ENCODE assay signal across 10 cellular contexts in genomic region chr21:31665397-31665796, GRCh38. TPM values are rescaled to one million over a fixed set of nuclear protein-coding genes. Genes with fewer than 3 reads are reported as not detected.
A peak's percentile ranks its signal among the peaks of the same experiment; 100 is the strongest.
DNase-seq lines count a peak whose midpoint lies in the region; ATAC-seq, FAIRE-seq and TF ChIP-seq lines count a peak whose summit lies in the region.
"Had no signal": no experiment of that assay in that cellular context is flagged by ENCODE, and none has a peak within 500 bp of the region (broad histone marks: within the 10 kb centered on the region; RNA-seq: fewer than 3 reads in every experiment).

No MANE protein-coding gene starts in this region.

- H3K27me3 ChIP-seq in GM23338 (ENCODE audit: insufficient read depth), result no peaks in the 10 kb centered on the region
- no peaks in the 10 kb centered on the region for H3K27me3 ChIP-seq in K562 (ENCODE audit: control insufficient read depth in 2 of 2, insufficient read depth in 2 of 2, low read length in 2 of 2)
- H3K27me3 ChIP-seq: SJSA1 had no signal

- H3K27ac Mint-ChIP-seq in GM23338 (no peak overlapping the region), neural crest cell (ENCODE audit: unreplicated experiment) (no peak overlapping the region)

- H3K9me3 ChIP-seq in K562 (replicated peaks; ENCODE audit: control insufficient read depth, insufficient read depth, low read depth, low read length), result no peaks in the 10 kb centered on the region
- H3K9me3 ChIP-seq: SJSA1 had no signal

- POLR2A ChIA-PET in RWPE1 (lab: Yijun Ruan, JAX; ENCODE audit: low non-redundant PET) (no interaction called here), K562 (lab: Yijun Ruan, JAX) (interaction anchor here (0.6 to 1.7 kb wide), 4 partner anchors 8 to 250 kb away, joined by 3 to 6 read pairs (median 3); no protein-coding TSS in a partner anchor)

- TF ChIP-seq POLR2A in K562 (conservative IDR thresholded peaks at IDR 0.05) (no peak), lower leg skin (IDR thresholded peaks at IDR 0.05) (no peak)

- H3K4me3 Mint-ChIP-seq in GM23338, result no peak overlapping the region
- peak overlapping the region; percentile 47 for H3K4me3 Mint-ChIP-seq in neural crest cell

- H4K20me1 ChIP-seq in GM23338 (replicated peaks; ENCODE audit: insufficient read depth) (peaks cover 31% of the 10 kb centered on the region), K562 (replicated peaks; ENCODE audit: control insufficient read depth, insufficient read depth, low read length) (peaks cover 17% of the 10 kb centered on the region; the same call in 1 of the 2 replicates)

- no peaks in the 10 kb centered on the region for H3K9me3 Mint-ChIP-seq in GM23338
- no peaks in the 10 kb centered on the region for H3K9me3 Mint-ChIP-seq in neural crest cell

- H3K4me1 Mint-ChIP-seq in GM23338 (peaks cover 60% of the 10 kb centered on the region), neural crest cell (peaks cover 42% of the 10 kb centered on the region)

- ATAC-seq in GM23338 (peak; percentile 39), K562 (peak; percentile 11; the same call in 2 of the 3 replicates), GM19395 (IDR thresholded peaks at IDR 0.05; ENCODE audit: unreplicated experiment) (no peak)
- ATAC-seq: HCT116 had no signal

- H3K36me3 ChIP-seq in GM23338 (ENCODE audit: insufficient read depth) (peaks cover 20% of the 10 kb centered on the region; the same call in 1 of the 2 replicates), K562 (ENCODE audit: control insufficient read depth, insufficient read depth, low read length) (peaks cover 90% of the 10 kb centered on the region)

- FAIRE-seq in K562 (lab: Jason Lieb, UNC), result no peak

- CTCF ChIA-PET in RWPE1 (lab: Yijun Ruan, JAX) (no interaction called here), K562 (lab: Yijun Ruan, JAX; ENCODE audit: low intra/inter-chr PET ratio) (no interaction called here)

- H3K4me2 ChIP-seq in GM23338 (no peak overlapping the region), K562 (ENCODE audit: insufficient read depth, low read length) (no peak overlapping the region)

- in situ Hi-C loops in K562 (cut with MboI), result no loop called here

- no peaks in the 10 kb centered on the region for H3K9me2 ChIP-seq in GM23338 (ENCODE audit: insufficient read depth)

- peak overlapping the region in 1 of 2 experiments; percentile 74; a peak in 2 of 4 replicates for H3K9ac ChIP-seq in K562 (ENCODE audit: insufficient read depth in 1 of 2, low read depth in 2 of 2, low read length in 2 of 2)

- H3K79me2 ChIP-seq in GM23338 (replicated peaks; ENCODE audit: insufficient read depth) (peaks cover 58% of the 10 kb centered on the region), K562 (ENCODE audit: control insufficient read depth, insufficient read depth, low read length) (peaks cover 59% of the 10 kb centered on the region)

- DNase-seq in GM23338 (ENCODE audit: low spot score) (no peak), RWPE1 (ENCODE audit: low spot score) (no peak), K562 (ENCODE audit: extremely low read depth in 1 of 4, low spot score in 3 of 4) (peak in 1 of 4 experiments; percentile 34), neural crest cell (ENCODE audit: low read depth, low spot score) (no peak), lower leg skin (ENCODE audit: low spot score in 2 of 2) (no peak), NCI-H1092 (lab: John Stamatoyannopoulos, UW) (no peak), NCI-H1930 (lab: John Stamatoyannopoulos, UW) (no peak)

- H3K4me3 ChIP-seq in GM23338 (no peak overlapping the region), K562 (no peak overlapping the region), lower leg skin (ENCODE audit: low read depth, poor library complexity, severe bottlenecking) (no peak overlapping the region)
- H3K4me3 ChIP-seq: SJSA1 had no signal

- H3K9me1 ChIP-seq in K562 (ENCODE audit: control insufficient read depth, insufficient read depth, low read length), result no peaks in the 10 kb centered on the region

- H2AFZ ChIP-seq in GM23338 (no peak overlapping the region), K562 (ENCODE audit: low read depth, low read length) (no peak overlapping the region)

- 89% methylated on average over 8 of the region's 8 CpGs for WGBS in K562 (ENCODE audit: insufficient coverage, low coverage, missing lambda C conversion rate)
- 58 to 73% methylated on average over 8 of the region's 8 CpGs for WGBS in lower leg skin, 2 donors

- no peak for TF ChIP-seq RAD21 in K562 (CRISPR knock-in tag; conservative IDR thresholded peaks at IDR 0.05 in 1 of 2, IDR thresholded peaks at IDR 0.05 in 1 of 2)

- intact Hi-C loops in K562 (cut with micrococcal nuclease), result no loop called here
- intact Hi-C loops in lower leg skin (cut with DNase I; ENCODE audit: low total_unique reads), result no loop called here

- H3K36me3 Mint-ChIP-seq in GM23338 (ENCODE audit: low read depth), result peaks cover 77% of the 10 kb centered on the region
- peaks cover 25% of the 10 kb centered on the region for H3K36me3 Mint-ChIP-seq in neural crest cell (ENCODE audit: low read depth)

- BruUV-seq in K562 (replicated peaks; lab: Mats Ljungman, UMichigan), result no TSS peak

- H3F3A ChIP-seq in GM23338 (replicated peaks; ENCODE audit: low read depth), result no peaks in the 10 kb centered on the region

- H3K4me1 ChIP-seq in GM23338 (ENCODE audit: insufficient read depth) (peaks cover 29% of the 10 kb centered on the region), K562 (replicated peaks in 1 of 2; ENCODE audit: control insufficient read depth in 2 of 2, insufficient read depth in 2 of 2, low read length in 2 of 2) (peaks cover 9 to 23% of the 10 kb centered on the region in 2 experiments; a peak in 4 of 5 replicates)

- H3K27me3 Mint-ChIP-seq in GM23338 (ENCODE audit: insufficient read depth, low read depth, poor library complexity) (peaks cover 2% of the 10 kb centered on the region), neural crest cell (ENCODE audit: low read depth) (no peaks in the 10 kb centered on the region)

- no peak for TF ChIP-seq EP300 in K562 (IDR thresholded peaks at IDR 0.05; ENCODE audit: low read length)

- no peak overlapping the region for H3K27ac ChIP-seq in GM23338 (ENCODE audit: low read depth)
- peak overlapping the region; percentile 56 for H3K27ac ChIP-seq in RWPE1
- no peak overlapping the region for H3K27ac ChIP-seq in K562 (ENCODE audit: extremely low read depth, low read depth, low read length)
- H3K27ac ChIP-seq: SJSA1 had no signal

- TF ChIP-seq CTCF in GM23338 (conservative IDR thresholded peaks at IDR 0.05; ENCODE audit: low read depth in 2 of 2), result peak in 1 of 2 experiments; percentile 28; a peak in 3 of 4 replicates
- no peak for TF ChIP-seq CTCF in RWPE1 (conservative IDR thresholded peaks at IDR 0.05; ENCODE audit: low read depth)
- TF ChIP-seq CTCF in K562 (IDR thresholded peaks at IDR 0.05 in 2 of 3, conservative IDR thresholded peaks at IDR 0.05 in 1 of 3; ENCODE audit: insufficient read depth in 2 of 3, low read depth in 1 of 3, low read length in 3 of 3), result no peak
- no peak for TF ChIP-seq CTCF in neural crest cell (conservative IDR thresholded peaks at IDR 0.05)
- no peak for TF ChIP-seq CTCF in lower leg skin (IDR thresholded peaks at IDR 0.05)

TF ChIP-seq in GM23338, 12 proteins besides CTCF, POLR2A, EP300 and RAD21 (continues in another document):
- no peak for TF ChIP-seq ZNF331 (CRISPR knock-in tag; IDR thresholded peaks at IDR 0.05; ENCODE audit: low read depth)
- TF ChIP-seq JUNB (IDR thresholded peaks at IDR 0.05; ENCODE audit: unreplicated experiment), result no peak

TF ChIP-seq in K562, 482 proteins besides CTCF, POLR2A, EP300 and RAD21:
- TF ChIP-seq POLR2AphosphoS2 (IDR thresholded peaks at IDR 0.05; ENCODE audit: low read length), result no peak
- 0 out of 2 replicates have a peak, but pooled peaks have one; percentile 11 for TF ChIP-seq RBFOX2 (IDR thresholded peaks at IDR 0.05; ENCODE audit: low read depth, low read length)
- TF ChIP-seq EGR1 (conservative IDR thresholded peaks at IDR 0.05), result 0 out of 2 replicates have a peak, but pooled peaks have one; percentile 16
- TF ChIP-seq MYC (IDR thresholded peaks at IDR 0.05; ENCODE audit: low read depth, low read length), result no peak
- TF ChIP-seq MYC (CRISPR knock-in tag; IDR thresholded peaks at IDR 0.05; ENCODE audit: borderline replicate concordance, low read depth), result no peak
- no peak for TF ChIP-seq ZNF717 (CRISPR knock-in tag; IDR thresholded peaks at IDR 0.05)
TF ChIP-seq in K562: peak in this region for 2.

RNA-seq across cellular contexts. Expression of gene SOD1, which starts 5.9 kb away (rescaled TPM):
- 123 and 126 TPM in 2 replicates for total RNA-seq in GM23338 (2014; rRNA removed; shearing (Covaris generic))
- polyA plus RNA-seq in GM23338 (2016; fragmentation: Nextera tagmentation; extraction: Ambion mirVana) (454 and 469 TPM in 2 replicates), K562 (2011; rRNA removed) (514 and 783 TPM in 2 replicates), K562 (2014; fragmentation: Illumina TruSeq; extraction: Trizol) (577 and 611 TPM in 2 replicates), K562 (2014; fragmentation: Nextera tagmentation; extraction: Ambion mirVana) (1,000 to 10,000 TPM; 1,386 to 1,409 TPM), K562 (2014; rRNA removed) (613 and 642 TPM in 2 replicates)
- 34.1 and 47.2 TPM in 2 replicates for total RNA-seq in K562 (2011; cell fraction: chromatin; rRNA removed; ENCODE audit: low replicate concordance)
- total RNA-seq in K562 (2011; cell fraction: nucleolus; rRNA removed), result 65.2 and 66.5 TPM in 2 replicates
- 81.2 and 82.4 TPM in 2 replicates for total RNA-seq in K562 (2011; cell fraction: nucleoplasm; rRNA removed)
- total RNA-seq in K562 (2014; rRNA removed) (419 and 452 TPM in 2 replicates), K562 (2014; rRNA removed; fragmentation: Illumina TruSeq; extraction: Trizol) (633 and 657 TPM in 2 replicates), K562 (2015; rRNA removed; fragmentation: Illumina TruSeq; extraction: Trizol) (603 and 618 TPM in 2 replicates), K562 (2021) (502 and 508 TPM in 2 replicates), neural crest cell (234 and 241 TPM in 2 replicates), lower leg skin (100 to 1,000 TPM; 118 to 141 (median 130) TPM)
- polyA plus RNA-seq in K562 (2011; cell fraction: cytosol; rRNA removed), result 344 and 485 TPM in 2 replicates
- polyA plus RNA-seq in K562 (2011; cell fraction: nucleus; rRNA removed), result 104 and 172 TPM in 2 replicates
- 288 and 652 TPM in 2 replicates for polyA plus RNA-seq in K562 (2012)
- 483 and 698 TPM in 2 replicates for polyA minus RNA-seq in K562 (2011; rRNA and poly(A)+ RNA removed)
- 436 and 452 TPM in 2 replicates for polyA minus RNA-seq in K562 (2011; cell fraction: cytosol; rRNA and poly(A)+ RNA removed)
- 37.4 and 67.0 TPM in 2 replicates for polyA minus RNA-seq in K562 (2011; cell fraction: nucleus; rRNA and poly(A)+ RNA removed)
